In genomic region chr2:206693399-206694137, GRCh38 we compare ENCODE assay signal across 8 cellular contexts. TPM values are rescaled to one million over a fixed set of nuclear protein-coding genes. Genes with fewer than 3 reads are reported as not detected.
DNase-seq lines count a peak whose midpoint lies in the region; ATAC-seq lines count a peak whose summit lies in the region.

No MANE protein-coding gene starts in this region.

- H3K36me3 ChIP-seq in GM23248 (ENCODE audit: low read depth): no peaks in the 10 kb centered on the region

- H4K20me1 ChIP-seq in GM23248 (ENCODE audit: insufficient read depth): no peaks in the 10 kb centered on the region

- H3K27ac ChIP-seq in GM23248: no peak overlapping the region

- H3K79me2 ChIP-seq in GM23248 (ENCODE audit: insufficient read depth): no peaks in the 10 kb centered on the region

- WGBS in GM23248 (ENCODE audit: low coverage in 1 of 2, low lambda C conversion rate in 2 of 2, missing lambda C conversion rate in 2 of 2), 2 experiments: 18 to 19% methylated on average over 5 of the region's 5 CpGs

- H3K9ac ChIP-seq in GM23248: no peak overlapping the region

- H3K4me1 ChIP-seq in GM23248 (ENCODE audit: insufficient read depth): no peaks in the 10 kb centered on the region

- H3K9me2 ChIP-seq in GM23248 (ENCODE audit: insufficient read depth): no peaks in the 10 kb centered on the region

- DNase-seq in SIG-M5 treated with dmso at 0.1 percent for 504 hours (lab: John Stamatoyannopoulos, UW; ENCODE audit: unreplicated experiment): peak; percentile 63
- DNase-seq in SIG-M5 (lab: John Stamatoyannopoulos, UW): no peak
- DNase-seq in GM23248: peak; percentile 67
- DNase-seq in NCI-H1105 treated with DMSO at 0.1 percent for 48 hours (lab: John Stamatoyannopoulos, UW): peak; percentile 67
- DNase-seq in SW 1271 (lab: John Stamatoyannopoulos, UW): peak; percentile 8 to 48
- peak; percentile 33 for DNase-seq in epidermal melanocyte (ENCODE audit: insufficient read length, low spot score)
- DNase-seq in mucosa of gallbladder (ENCODE audit: low spot score): peak; percentile 20

- H3F3A ChIP-seq in GM23248 (ENCODE audit: insufficient read depth): no peaks in the 10 kb centered on the region

- no peak overlapping the region for H3K4me3 ChIP-seq in GM23248

- no peak overlapping the region for H2AFZ ChIP-seq in GM23248

- no peak overlapping the region for H3K4me2 ChIP-seq in GM23248 (ENCODE audit: unreplicated experiment)

- in situ Hi-C loops in GM23248 (cut with MboI): loop anchor here (25.0 kb wide), 1 partner anchor 794 kb away; no protein-coding TSS in a partner anchor

- no peak for ATAC-seq in GM19467 (IDR thresholded peaks at IDR 0.05; ENCODE audit: unreplicated experiment)

- no peaks in the 10 kb centered on the region for H3K27me3 ChIP-seq in GM23248 (replicated peaks; ENCODE audit: insufficient read depth)

- no peaks in the 10 kb centered on the region for H3K9me3 ChIP-seq in GM23248 (ENCODE audit: low read depth)

RNA-seq across cellular contexts. Expression of gene DYTN, which starts 24.6 kb away (rescaled TPM):
- total RNA-seq in GM23248 (2014; rRNA removed; shearing (Covaris generic)): not detected in 2 replicates
- polyA plus RNA-seq in GM23248 (2016; fragmentation: Nextera tagmentation; extraction: Ambion mirVana): not detected in 2 replicates
- total RNA-seq in mucosa of gallbladder: not detected

RNA-seq across cellular contexts. Expression of gene FAM237A, which starts 51.3 kb away (rescaled TPM):
- not detected in 2 replicates for total RNA-seq in GM23248 (2014; rRNA removed; shearing (Covaris generic))
- not detected in 2 replicates for polyA plus RNA-seq in GM23248 (2016; fragmentation: Nextera tagmentation; extraction: Ambion mirVana)
- not detected for total RNA-seq in mucosa of gallbladder
